ENCODE assay signal across 2 cellular contexts in genomic region chr2:215607790-215608189, GRCh38.
A peak's percentile ranks its signal among the peaks of the same experiment; 100 is the strongest.
TF ChIP-seq lines count a peak whose summit lies in the region.

No MANE protein-coding gene starts in this region.

TF ChIP-seq in SK-N-SH, 30 proteins besides CTCF, POLR2A, EP300 and RAD21:
- TF ChIP-seq, protein P1, sequence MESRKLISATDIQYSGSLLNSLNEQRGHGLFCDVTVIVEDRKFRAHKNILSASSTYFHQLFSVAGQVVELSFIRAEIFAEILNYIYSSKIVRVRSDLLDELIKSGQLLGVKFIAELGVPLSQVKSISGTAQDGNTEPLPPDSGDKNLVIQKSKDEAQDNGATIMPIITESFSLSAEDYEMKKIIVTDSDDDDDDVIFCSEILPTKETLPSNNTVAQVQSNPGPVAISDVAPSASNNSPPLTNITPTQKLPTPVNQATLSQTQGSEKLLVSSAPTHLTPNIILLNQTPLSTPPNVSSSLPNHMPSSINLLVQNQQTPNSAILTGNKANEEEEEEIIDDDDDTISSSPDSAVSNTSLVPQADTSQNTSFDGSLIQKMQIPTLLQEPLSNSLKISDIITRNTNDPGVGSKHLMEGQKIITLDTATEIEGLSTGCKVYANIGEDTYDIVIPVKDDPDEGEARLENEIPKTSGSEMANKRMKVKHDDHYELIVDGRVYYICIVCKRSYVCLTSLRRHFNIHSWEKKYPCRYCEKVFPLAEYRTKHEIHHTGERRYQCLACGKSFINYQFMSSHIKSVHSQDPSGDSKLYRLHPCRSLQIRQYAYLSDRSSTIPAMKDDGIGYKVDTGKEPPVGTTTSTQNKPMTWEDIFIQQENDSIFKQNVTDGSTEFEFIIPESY (IDR thresholded peaks at IDR 0.05; ENCODE audit: borderline replicate concordance, low read depth): no peak
- TF ChIP-seq, protein P2, sequence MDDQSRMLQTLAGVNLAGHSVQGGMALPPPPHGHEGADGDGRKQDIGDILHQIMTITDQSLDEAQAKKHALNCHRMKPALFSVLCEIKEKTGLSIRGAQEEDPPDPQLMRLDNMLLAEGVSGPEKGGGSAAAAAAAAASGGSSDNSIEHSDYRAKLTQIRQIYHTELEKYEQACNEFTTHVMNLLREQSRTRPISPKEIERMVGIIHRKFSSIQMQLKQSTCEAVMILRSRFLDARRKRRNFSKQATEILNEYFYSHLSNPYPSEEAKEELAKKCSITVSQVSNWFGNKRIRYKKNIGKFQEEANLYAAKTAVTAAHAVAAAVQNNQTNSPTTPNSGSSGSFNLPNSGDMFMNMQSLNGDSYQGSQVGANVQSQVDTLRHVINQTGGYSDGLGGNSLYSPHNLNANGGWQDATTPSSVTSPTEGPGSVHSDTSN (IDR thresholded peaks at IDR 0.05): no peak
- TF ChIP-seq, protein P3, sequence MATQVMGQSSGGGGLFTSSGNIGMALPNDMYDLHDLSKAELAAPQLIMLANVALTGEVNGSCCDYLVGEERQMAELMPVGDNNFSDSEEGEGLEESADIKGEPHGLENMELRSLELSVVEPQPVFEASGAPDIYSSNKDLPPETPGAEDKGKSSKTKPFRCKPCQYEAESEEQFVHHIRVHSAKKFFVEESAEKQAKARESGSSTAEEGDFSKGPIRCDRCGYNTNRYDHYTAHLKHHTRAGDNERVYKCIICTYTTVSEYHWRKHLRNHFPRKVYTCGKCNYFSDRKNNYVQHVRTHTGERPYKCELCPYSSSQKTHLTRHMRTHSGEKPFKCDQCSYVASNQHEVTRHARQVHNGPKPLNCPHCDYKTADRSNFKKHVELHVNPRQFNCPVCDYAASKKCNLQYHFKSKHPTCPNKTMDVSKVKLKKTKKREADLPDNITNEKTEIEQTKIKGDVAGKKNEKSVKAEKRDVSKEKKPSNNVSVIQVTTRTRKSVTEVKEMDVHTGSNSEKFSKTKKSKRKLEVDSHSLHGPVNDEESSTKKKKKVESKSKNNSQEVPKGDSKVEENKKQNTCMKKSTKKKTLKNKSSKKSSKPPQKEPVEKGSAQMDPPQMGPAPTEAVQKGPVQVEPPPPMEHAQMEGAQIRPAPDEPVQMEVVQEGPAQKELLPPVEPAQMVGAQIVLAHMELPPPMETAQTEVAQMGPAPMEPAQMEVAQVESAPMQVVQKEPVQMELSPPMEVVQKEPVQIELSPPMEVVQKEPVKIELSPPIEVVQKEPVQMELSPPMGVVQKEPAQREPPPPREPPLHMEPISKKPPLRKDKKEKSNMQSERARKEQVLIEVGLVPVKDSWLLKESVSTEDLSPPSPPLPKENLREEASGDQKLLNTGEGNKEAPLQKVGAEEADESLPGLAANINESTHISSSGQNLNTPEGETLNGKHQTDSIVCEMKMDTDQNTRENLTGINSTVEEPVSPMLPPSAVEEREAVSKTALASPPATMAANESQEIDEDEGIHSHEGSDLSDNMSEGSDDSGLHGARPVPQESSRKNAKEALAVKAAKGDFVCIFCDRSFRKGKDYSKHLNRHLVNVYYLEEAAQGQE (IDR thresholded peaks at IDR 0.05; ENCODE audit: low read depth, low read length): no peak
- TF ChIP-seq FOXJ3 (CRISPR knock-in tag; IDR thresholded peaks at IDR 0.05) (no peak), TCF12 (IDR thresholded peaks at IDR 0.05) (peak; percentile 42; the same call in 1 of the 2 replicates)
TF ChIP-seq in SK-N-SH: peak in this region for 1.

TF ChIP-seq in endothelial cell of umbilical vein, 7 proteins besides CTCF, POLR2A, EP300 and RAD21 (continued from another document):
- TF ChIP-seq POLR2AphosphoS5 (IDR thresholded peaks at IDR 0.05; ENCODE audit: insufficient read depth, low read depth, low read length): no peak
- TF ChIP-seq, protein P4, sequence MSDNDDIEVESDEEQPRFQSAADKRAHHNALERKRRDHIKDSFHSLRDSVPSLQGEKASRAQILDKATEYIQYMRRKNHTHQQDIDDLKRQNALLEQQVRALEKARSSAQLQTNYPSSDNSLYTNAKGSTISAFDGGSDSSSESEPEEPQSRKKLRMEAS (IDR thresholded peaks at IDR 0.05; ENCODE audit: insufficient read depth, insufficient read length): no peak
